In genomic region chr13:44816701-44817684, GRCh38 we compare ENCODE assay signal across 17 cellular contexts.
A peak's percentile ranks its signal among the peaks of the same experiment; 100 is the strongest.
DNase-seq lines count a peak whose midpoint lies in the region; ATAC-seq, FAIRE-seq and TF ChIP-seq lines count a peak whose summit lies in the region.
"Had no signal": no experiment of that assay in that cellular context is flagged by ENCODE, and none has a peak within 500 bp of the region (broad histone marks: within the 10 kb centered on the region; RNA-seq: fewer than 3 reads in every experiment).

No MANE protein-coding gene starts in this region.

- BruUV-seq in Calu3 (replicated peaks; lab: Mats Ljungman, UMichigan) (no TSS peak), mammary epithelial cell (replicated peaks; lab: Mats Ljungman, UMichigan) (no TSS peak)

- no peak overlapping the region for H3K9ac ChIP-seq in mammary epithelial cell (ENCODE audit: insufficient read depth, low read length)

- intact Hi-C loops in Calu3 (cut with micrococcal nuclease; ENCODE audit: unreplicated experiment) (loop anchor here (10.0 kb wide), 2 partner anchors 52 to 102 kb away; no protein-coding TSS in a partner anchor), mammary epithelial cell (cut with micrococcal nuclease) (loop anchor here (2.0 to 5.0 kb wide), 5 partner anchors 60 to 910 kb away; no protein-coding TSS in a partner anchor)

- FAIRE-seq in HTR-8/SVneo (lab: Jason Lieb, UNC), result no peak

- H3K36me3 ChIP-seq in mammary epithelial cell (ENCODE audit: insufficient read depth, low read length), result no peaks in the 10 kb centered on the region
- H3K36me3 ChIP-seq: left lung had no signal

- CTCF ChIA-PET in Calu3 (lab: Charles Lee), result interaction anchor here (1.6 kb wide), 1 partner anchor 334 kb away, joined by 8 read pairs; no protein-coding TSS in a partner anchor
- CTCF ChIA-PET in mammary epithelial cell (lab: Charles Lee; ENCODE audit: low non-redundant PET), result no interaction called here

- no peaks in the 10 kb centered on the region for H3K27me3 Mint-ChIP-seq in Calu3 (ENCODE audit: unreplicated experiment)

- no peaks in the 10 kb centered on the region for H3K9me3 Mint-ChIP-seq in Calu3 (ENCODE audit: low read depth, unreplicated experiment)
- H3K9me3 Mint-ChIP-seq: activated CD4-positive, alpha-beta memory T cell treated with anti-CD3 and anti-CD28 coated beads for 36 hours; IgD-negative memory B cell; stimulated activated naive CD8-positive, alpha-beta T cell treated with anti-CD3 and anti-CD28 coated beads, Interleukin-15, amount 100 ng/mL, for 72 hours had no signal

- TF ChIP-seq CTCF in Calu3 (IDR thresholded peaks at IDR 0.05; ENCODE audit: unreplicated experiment) (no peak), mammary epithelial cell (conservative IDR thresholded peaks at IDR 0.05 in 1 of 2, IDR thresholded peaks at IDR 0.05 in 1 of 2; ENCODE audit: extremely low read depth in 1 of 2, insufficient read depth in 1 of 2, low read depth in 1 of 2, low read length in 2 of 2) (peak in 1 of 2 donors; percentile 5)

- in situ Hi-C loops in mammary epithelial cell (cut with MboI; ENCODE audit: low sequenced_read_pairs in 2 of 2), result no loop called here

- DNase-seq in Calu3, result peak; percentile 13
- DNase-seq in HTR-8/SVneo (ENCODE audit: insufficient read length, low spot score), result peak; percentile 34
- peak; percentile 33 for DNase-seq in mammary epithelial cell
- DNase-seq in kidney tubule cell (ENCODE audit: low spot score), result peak; percentile 73
- no peak for DNase-seq in COLO829 (ENCODE audit: low spot score)
- DNase-seq in stimulated activated CD4-positive, alpha-beta T cell treated with anti-CD3 and anti-CD28 coated beads, Interleukin-12 subunit alpha, Interleukin-12 subunit beta, amount 100 ng/mL, for 4 hours, result no peak
- no peak for DNase-seq in DMS79 (lab: John Stamatoyannopoulos, UW)
- DNase-seq: activated CD4-positive, alpha-beta memory T cell treated with anti-CD3 and anti-CD28 coated beads for 36 hours; effector CD8-positive, alpha-beta T cell; left lung; NCI-H1436 treated with DMSO at 0.1 percent for 48 hours; NCI-H510A treated with DMSO at 0.1 percent for 48 hours; stimulated activated naive CD8-positive, alpha-beta T cell treated with anti-CD3 and anti-CD28 coated beads, Interleukin-15, amount 100 ng/mL, for 72 hours had no signal

- peak overlapping the region; percentile 0 for H2AFZ ChIP-seq in mammary epithelial cell (ENCODE audit: low read depth, low read length)

- H3K4me2 ChIP-seq in mammary epithelial cell (ENCODE audit: insufficient read depth, low read depth, low read length), result no peak overlapping the region

- peaks cover 38% of the 10 kb centered on the region for H3K4me1 ChIP-seq in mammary epithelial cell (ENCODE audit: insufficient read depth, low read length)

- H3K27ac Mint-ChIP-seq in Calu3 (ENCODE audit: unreplicated experiment), result peak overlapping the region; percentile 89
- H3K27ac Mint-ChIP-seq: activated CD4-positive, alpha-beta memory T cell treated with anti-CD3 and anti-CD28 coated beads for 36 hours; activated T-helper 2 cell treated with anti-CD3 and anti-CD28 coated beads, Interferon-gamma antibody, Interleukin-2, Interleukin-4, amounts not matched to agents 10 μg/mL and 5 μg/mL and 100 μg/mL, durations not matched to agents 14 hours and 24 hours and 36 hours; IgD-negative memory B cell had no signal

- WGBS in mammary epithelial cell (ENCODE audit: low coverage, missing lambda C conversion rate), result 84% methylated on average over 7 of the region's 7 CpGs

- H3K79me2 ChIP-seq in mammary epithelial cell (ENCODE audit: insufficient read depth, low read length), result no peaks in the 10 kb centered on the region

- peaks cover 71% of the 10 kb centered on the region for H3K4me1 Mint-ChIP-seq in Calu3 (ENCODE audit: low read depth, unreplicated experiment)

- dilution Hi-C loops in mammary epithelial cell (cut with HindIII; ENCODE audit: low sequenced_read_pairs), result no loop called here

- H3K4me3 Mint-ChIP-seq in Calu3 (ENCODE audit: low read depth, unreplicated experiment), result no peak overlapping the region
- H3K4me3 Mint-ChIP-seq: activated CD4-positive, alpha-beta memory T cell treated with anti-CD3 and anti-CD28 coated beads for 36 hours; IgD-negative memory B cell; stimulated activated naive CD8-positive, alpha-beta T cell treated with anti-CD3 and anti-CD28 coated beads, Interleukin-15, amount 100 ng/mL, for 72 hours had no signal

- no peaks in the 10 kb centered on the region for H4K20me1 ChIP-seq in mammary epithelial cell (ENCODE audit: insufficient read depth, low read length)

- no peak overlapping the region for H3K27ac ChIP-seq in mammary epithelial cell (ENCODE audit: insufficient read depth, low read depth, low read length)
- H3K27ac ChIP-seq: C4-2B, left lung had no signal

- ATAC-seq in GM18873 (IDR thresholded peaks at IDR 0.05; ENCODE audit: low FRiP score, unreplicated experiment), result no peak
- ATAC-seq: stimulated activated naive CD8-positive, alpha-beta T cell treated with anti-CD3 and anti-CD28 coated beads, Interleukin-15, amount 100 ng/mL, for 72 hours had no signal

- H3K27me3 ChIP-seq in mammary epithelial cell (ENCODE audit: insufficient read depth, low read length), result no peaks in the 10 kb centered on the region
- H3K27me3 ChIP-seq: left lung had no signal

- H3K4me3 ChIP-seq in mammary epithelial cell (replicated peaks in 1 of 3; ENCODE audit: insufficient read depth in 1 of 3, low read depth in 2 of 3, low read length in 3 of 3), result no peak overlapping the region
- H3K4me3 ChIP-seq: left lung had no signal

- H3K36me3 Mint-ChIP-seq in Calu3 (ENCODE audit: insufficient read depth, unreplicated experiment), result no peaks in the 10 kb centered on the region
- H3K36me3 Mint-ChIP-seq: activated CD4-positive, alpha-beta memory T cell treated with anti-CD3 and anti-CD28 coated beads for 36 hours; IgD-negative memory B cell had no signal

- no peaks in the 10 kb centered on the region for H3K9me3 ChIP-seq in mammary epithelial cell (replicated peaks; ENCODE audit: insufficient read depth, low read length)
- H3K9me3 ChIP-seq: left lung had no signal

Comparison
In these comparisons a context has a peak if more than half of its experiments do, and no peak if none do; other contexts are left out.
1. DNase-seq: peak in Calu3 (single experiment), HTR-8/SVneo (single experiment), mammary epithelial cell (single experiment) and kidney tubule cell (single experiment); none in COLO829 (single experiment), stimulated activated CD4-positive, alpha-beta T cell treated with anti-CD3 and anti-CD28 coated beads, Interleukin-12 subunit alpha, Interleukin-12 subunit beta, amount 100 ng/mL, for 4 hours (single experiment) and DMS79 (single experiment).